In the genomic region with DNA sequence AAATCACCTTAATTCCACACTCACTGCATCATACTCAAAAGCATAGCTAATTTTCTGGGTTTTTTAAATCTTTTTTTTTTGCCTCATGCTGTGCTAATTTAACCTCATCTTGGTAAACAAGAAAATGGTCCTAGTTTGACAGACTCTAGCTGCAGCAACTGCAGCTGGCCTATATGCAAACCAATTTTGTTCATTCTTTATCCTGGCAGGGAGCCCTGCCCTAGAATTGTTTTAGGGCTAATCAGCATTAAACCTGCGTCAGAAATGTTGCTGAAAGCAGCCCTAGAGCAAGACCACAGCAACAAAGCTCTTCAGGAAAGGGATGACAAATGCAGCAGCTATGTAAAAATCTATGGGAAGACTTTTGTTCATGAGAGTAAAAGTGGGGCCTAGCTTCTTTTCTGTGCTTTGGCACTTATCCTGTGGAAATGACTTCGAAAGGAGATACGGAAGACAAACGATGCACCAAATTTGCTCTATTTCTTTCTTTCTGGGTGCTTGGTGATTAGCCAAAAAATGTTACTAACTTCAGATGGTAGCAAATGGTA, we compare ENCODE assay signal across 8 cellular contexts.
DNase-seq lines count a peak whose midpoint lies in the region; ATAC-seq, FAIRE-seq and TF ChIP-seq lines count a peak whose summit lies in the region.

No MANE protein-coding gene starts in this region.

- ATAC-seq in natural killer cell (no peak), HG03135 (IDR thresholded peaks at IDR 0.05; ENCODE audit: unreplicated experiment) (no peak), GM21367 (IDR thresholded peaks at IDR 0.05; ENCODE audit: unreplicated experiment) (no peak)

- H4K5ac ChIP-seq in H1 (ENCODE audit: insufficient read length, low read depth, low read length), result peak overlapping the region; percentile 94

- CTCF ChIA-PET in H1 (lab: Charles Lee; ENCODE audit: partially characterized antibody), result interaction anchor here (0.6 to 1.4 kb wide), 7 partner anchors 8 to 131 kb away, joined by 4 to 7 read pairs (median 4); no protein-coding TSS in a partner anchor

- no peaks in the 10 kb centered on the region for H3K36me3 Mint-ChIP-seq in neural crest cell (ENCODE audit: low read depth)
- no peaks in the 10 kb centered on the region for H3K36me3 Mint-ChIP-seq in natural killer cell

- peak overlapping the region; percentile 62; the same call in 1 of the 2 replicates for H2BK5ac ChIP-seq in H1 (ENCODE audit: low read depth, low read length)

- no peak overlapping the region for H4K8ac ChIP-seq in H1 (ENCODE audit: extremely low read depth, insufficient read depth, low read length)

- no peak for TF ChIP-seq POLR2A in H1 (IDR thresholded peaks at IDR 0.05; ENCODE audit: control extremely low read depth in 1 of 2, low read depth in 2 of 2, low read length in 2 of 2)

- no peaks in the 10 kb centered on the region for H3K27me3 ChIP-seq in H1 (replicated peaks in 1 of 4; ENCODE audit: control insufficient read depth in 3 of 4, extremely low read depth in 1 of 4, insufficient read depth in 3 of 4, low read length in 3 of 4)

- H3K4me3 ChIP-seq in H1 (ENCODE audit: extremely low read depth in 1 of 4, insufficient read depth in 2 of 4, low read depth in 3 of 4, low read length in 4 of 4), result peak overlapping the region in 1 of 4 experiments; percentile 25; a peak in 3 of 8 replicates

- H3K4me1 Mint-ChIP-seq in neural crest cell (peaks cover 27% of the 10 kb centered on the region), natural killer cell (no peaks in the 10 kb centered on the region)

- peak in 1 of 2 experiments; percentile 43; a peak in 1 of 3 replicates for TF ChIP-seq EP300 in H1 (IDR thresholded peaks at IDR 0.05; ENCODE audit: borderline replicate concordance in 1 of 2, low read depth in 2 of 2, low read length in 2 of 2)

- H3K56ac ChIP-seq in H1 (replicated peaks; ENCODE audit: insufficient read length, low read depth, low read length), result no peak overlapping the region

- H2BK20ac ChIP-seq in H1 (ENCODE audit: low read length), result peak overlapping the region; percentile 51; the same call in 1 of the 2 replicates

- H3K27ac ChIP-seq in H1 (ENCODE audit: low read depth, low read length), result peak overlapping the region; percentile 48; the same call in 1 of the 2 replicates

- H3K9me3 Mint-ChIP-seq in neural crest cell (no peaks in the 10 kb centered on the region), natural killer cell (no peaks in the 10 kb centered on the region)

- H3K27ac Mint-ChIP-seq in neural crest cell (ENCODE audit: unreplicated experiment) (peak overlapping the region; percentile 69), natural killer cell (no peak overlapping the region)

- H3K4ac ChIP-seq in H1 (replicated peaks; ENCODE audit: insufficient read length, low read depth, low read length), result no peak overlapping the region

- peak overlapping the region; percentile 68 for H2BK120ac ChIP-seq in H1 (replicated peaks; ENCODE audit: low read depth, low read length)

- H3K14ac ChIP-seq in H1 (ENCODE audit: insufficient read length), result no peak overlapping the region

- POLR2A ChIA-PET in H1 (lab: Charles Lee; ENCODE audit: partially characterized antibody), result interaction anchor here (0.6 to 3.7 kb wide), 9 partner anchors 10 to 193 kb away, joined by 3 to 18 read pairs (median 6); partner anchors contain the start of genes DENND5B and SINHCAF

- no peak for TF ChIP-seq RAD21 in H1 (IDR thresholded peaks at IDR 0.05 in 1 of 2, conservative IDR thresholded peaks at IDR 0.05 in 1 of 2; ENCODE audit: low read depth in 2 of 2, low read length in 2 of 2)

- TF ChIP-seq CTCF in H1 (IDR thresholded peaks at IDR 0.05; ENCODE audit: control extremely low read depth in 1 of 3, insufficient read depth in 1 of 3, low read depth in 1 of 3, low read length in 3 of 3), result no peak
- no peak for TF ChIP-seq CTCF in neural crest cell (conservative IDR thresholded peaks at IDR 0.05)
- TF ChIP-seq CTCF in natural killer cell (IDR thresholded peaks at IDR 0.05), result no peak

- 16% methylated on average over 4 of the region's 4 CpGs; no CpG with 5 or more reads in 1 of the 2 experiments for WGBS in H1 (ENCODE audit: extremely low coverage in 1 of 2, insufficient coverage in 1 of 2, insufficient read length in 1 of 2, insufficient replicate concordance in 2 of 2, low coverage in 1 of 2, low lambda C conversion rate in 2 of 2, missing lambda C conversion rate in 1 of 2), 2 experiments

- H4K20me1 ChIP-seq in H1 (replicated peaks in 1 of 2; ENCODE audit: control insufficient read depth in 1 of 2, insufficient read depth in 2 of 2, low read length in 2 of 2), result no peaks in the 10 kb centered on the region

- H3K4me3 Mint-ChIP-seq in neural crest cell (no peak overlapping the region), natural killer cell (no peak overlapping the region)

- peak overlapping the region; percentile 86 for H3K18ac ChIP-seq in H1 (ENCODE audit: extremely low read depth, low read length)

- H3K36me3 ChIP-seq in ES-I3 (ENCODE audit: insufficient read depth, low read length) (no peaks in the 10 kb centered on the region), H1 (ENCODE audit: control insufficient read depth in 2 of 4, insufficient read depth in 4 of 4, low read length in 3 of 4) (no peaks in the 10 kb centered on the region)

- no peak overlapping the region for H3K23ac ChIP-seq in H1 (ENCODE audit: insufficient read length)

- peak; percentile 38 for DNase-seq in NCI-H345 (lab: John Stamatoyannopoulos, UW)
- DNase-seq in H1 (ENCODE audit: low read depth in 1 of 2, low spot score in 2 of 2), result peak in 1 of 2 experiments; percentile 64
- no peak for DNase-seq in neural crest cell (ENCODE audit: low read depth, low spot score)
- no peak for DNase-seq in DMS53 treated with DMSO at 0.1 percent for 48 hours (lab: John Stamatoyannopoulos, UW; ENCODE audit: unreplicated experiment)
- no peak for DNase-seq in natural killer cell

- peak overlapping the region; percentile 44 to 55 for H3K4me2 ChIP-seq in H1 (ENCODE audit: insufficient read depth in 1 of 2, low read depth in 2 of 2, low read length in 2 of 2)

- no peak overlapping the region for H2BK12ac ChIP-seq in H1 (ENCODE audit: low read depth, low read length)

- no peaks in the 10 kb centered on the region for H3K9me3 ChIP-seq in ES-I3 (ENCODE audit: control insufficient read depth, insufficient read depth, low read length)
- H3K9me3 ChIP-seq in H1 (ENCODE audit: insufficient read depth in 2 of 2, low read depth in 1 of 2, low read length in 1 of 2), result no peaks in the 10 kb centered on the region

- H3K9ac ChIP-seq in ES-I3 (ENCODE audit: low read depth, low read length) (0 out of 2 replicates have a peak overlapping the region, but pooled peaks have one; percentile 4), H1 (replicated peaks in 1 of 4; ENCODE audit: extremely low read depth in 1 of 4, low read depth in 3 of 4, low read length in 3 of 4) (no peak overlapping the region)

- H3K27me3 Mint-ChIP-seq in neural crest cell (ENCODE audit: low read depth), result no peaks in the 10 kb centered on the region
- H3K27me3 Mint-ChIP-seq in natural killer cell (ENCODE audit: low read depth in 2 of 2), result peaks cover 0 to 2% of the 10 kb centered on the region in 2 donors

- intact Hi-C loops in natural killer cell (cut with micrococcal nuclease), result no loop called here

- peak; percentile 91 for FAIRE-seq in H1 (lab: Jason Lieb, UNC)

- peaks cover 51% of the 10 kb centered on the region for H3K4me1 ChIP-seq in ES-I3 (ENCODE audit: insufficient read depth, low read length)
- peaks cover 11 to 38% (median 22%) of the 10 kb centered on the region in 4 experiments for H3K4me1 ChIP-seq in H1 (replicated peaks in 1 of 4; ENCODE audit: control insufficient read depth in 3 of 4, insufficient read depth in 4 of 4, low read length in 3 of 4)

- no peak overlapping the region for H2AK5ac ChIP-seq in H1 (ENCODE audit: low read depth, low read length)

- H3K23me2 ChIP-seq in H1 (ENCODE audit: low read depth, low read length), result no peaks in the 10 kb centered on the region; the same call in 1 of the 2 replicates

- no peak overlapping the region for H4K91ac ChIP-seq in H1 (replicated peaks; ENCODE audit: insufficient read length, low read length)

- peaks cover 0 to 36% of the 10 kb centered on the region in 2 experiments; a peak in 2 of 4 replicates for H3K79me2 ChIP-seq in H1 (ENCODE audit: control insufficient read depth in 1 of 2, insufficient read depth in 2 of 2, low read length in 2 of 2)

- H3K79me1 ChIP-seq in H1 (ENCODE audit: low read depth, low read length), result no peaks in the 10 kb centered on the region

- H2AFZ ChIP-seq in H1 (ENCODE audit: low read length), result no peak overlapping the region

- H2BK15ac ChIP-seq in H1 (ENCODE audit: low read length), result no peak overlapping the region

TF ChIP-seq in H1, 55 proteins besides CTCF, POLR2A, EP300 and RAD21 (continues in another document):
- TF ChIP-seq PHF8 (conservative IDR thresholded peaks at IDR 0.05; ENCODE audit: low read depth, low read length) (no peak), BRCA1 (IDR thresholded peaks at IDR 0.05; ENCODE audit: low read depth, low read length) (no peak), SUZ12 (IDR thresholded peaks at IDR 0.05; ENCODE audit: low read length) (no peak), TAF1 (IDR thresholded peaks at IDR 0.05; ENCODE audit: low read depth, low read length) (no peak), HDAC2 (IDR thresholded peaks at IDR 0.05; ENCODE audit: borderline replicate concordance in 1 of 2, low read depth in 2 of 2, low read length in 2 of 2) (0 out of 4 replicates have a peak, but pooled peaks of 1 of the 2 experiments have one; percentile 6), EGR1 (IDR thresholded peaks at IDR 0.05; ENCODE audit: borderline replicate concordance, low read depth, low read length) (no peak), EZH2 (IDR thresholded peaks at IDR 0.05; ENCODE audit: low read depth, low read length, severe bottlenecking) (no peak), JUN (IDR thresholded peaks at IDR 0.05; ENCODE audit: low read depth, low read length) (peak; percentile 64; the same call in 1 of the 2 replicates), CEBPB (IDR thresholded peaks at IDR 0.05; ENCODE audit: low read depth, low read length) (no peak), SIRT6 (IDR thresholded peaks at IDR 0.05; ENCODE audit: low read length) (no peak), SIX5 (IDR thresholded peaks at IDR 0.05; ENCODE audit: low read depth, low read length) (no peak), SAP30 (IDR thresholded peaks at IDR 0.05; ENCODE audit: insufficient read depth, insufficient replicate concordance, low read length) (no peak)
- TF ChIP-seq, protein P1, sequence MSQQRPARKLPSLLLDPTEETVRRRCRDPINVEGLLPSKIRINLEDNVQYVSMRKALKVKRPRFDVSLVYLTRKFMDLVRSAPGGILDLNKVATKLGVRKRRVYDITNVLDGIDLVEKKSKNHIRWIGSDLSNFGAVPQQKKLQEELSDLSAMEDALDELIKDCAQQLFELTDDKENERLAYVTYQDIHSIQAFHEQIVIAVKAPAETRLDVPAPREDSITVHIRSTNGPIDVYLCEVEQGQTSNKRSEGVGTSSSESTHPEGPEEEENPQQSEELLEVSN (IDR thresholded peaks at IDR 0.05), result no peak
- TF ChIP-seq, protein P2, sequence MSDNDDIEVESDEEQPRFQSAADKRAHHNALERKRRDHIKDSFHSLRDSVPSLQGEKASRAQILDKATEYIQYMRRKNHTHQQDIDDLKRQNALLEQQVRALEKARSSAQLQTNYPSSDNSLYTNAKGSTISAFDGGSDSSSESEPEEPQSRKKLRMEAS (IDR thresholded peaks at IDR 0.05), result no peak
